Comparison of ENCODE assay signal across 22 cellular contexts in the genomic region with DNA sequence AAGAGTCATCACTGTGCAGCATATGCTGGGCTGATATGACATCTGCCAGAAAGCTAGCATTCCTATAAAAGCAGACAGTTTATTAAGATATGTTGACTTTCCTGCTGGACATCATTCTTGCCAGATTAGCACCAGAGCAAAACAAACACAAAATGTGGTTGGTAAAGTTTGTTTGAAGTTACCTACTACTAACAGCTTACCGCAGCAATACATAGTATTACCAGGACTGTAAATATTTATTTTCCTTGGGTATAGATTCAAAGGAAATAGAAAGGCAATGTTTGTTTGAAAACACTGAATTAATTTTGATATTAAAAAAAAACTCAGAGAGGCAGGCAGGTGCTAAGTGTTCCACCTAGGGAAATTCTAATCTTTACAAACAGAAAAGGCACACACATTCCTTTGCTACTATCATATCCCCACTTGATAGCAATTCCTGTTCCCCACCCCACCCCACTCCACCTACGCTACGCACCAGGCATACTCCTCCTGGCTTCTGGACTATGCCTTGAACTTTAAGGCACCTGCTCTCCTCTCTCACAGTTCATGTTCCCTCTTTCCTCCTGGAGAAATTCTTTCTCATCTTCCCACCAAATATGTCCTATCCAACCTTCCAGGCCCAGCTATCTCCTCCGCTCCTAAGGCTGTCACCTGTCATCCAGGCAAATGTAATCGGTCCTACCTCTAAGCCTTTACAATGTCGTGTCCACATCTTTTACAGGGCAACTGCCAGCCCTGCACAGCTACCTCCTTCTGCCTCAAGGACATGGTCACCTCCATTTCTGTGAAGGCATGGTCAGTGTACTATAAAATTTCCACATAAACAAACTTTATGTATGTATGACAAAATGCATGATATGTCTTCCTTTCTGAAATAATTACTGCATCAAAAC. TPM values are rescaled to one million over a fixed set of nuclear protein-coding genes. Genes with fewer than 3 reads are reported as not detected.
DNase-seq lines count a peak whose midpoint lies in the region; ATAC-seq and TF ChIP-seq lines count a peak whose summit lies in the region.
"Had no signal": no experiment of that assay in that cellular context is flagged by ENCODE, and none has a peak within 500 bp of the region (broad histone marks: within the 10 kb centered on the region; RNA-seq: fewer than 3 reads in every experiment).

No MANE protein-coding gene starts in this region.

- H3K27me3 Mint-ChIP-seq in activated naive CD8-positive, alpha-beta T cell, result peaks cover 4% of the 10 kb centered on the region
- H3K27me3 Mint-ChIP-seq in activated naive CD8-positive, alpha-beta T cell treated with anti-CD3 and anti-CD28 coated beads, Interleukin-2, amount 50 U/mL, for 24 hours, result peaks cover 17% of the 10 kb centered on the region
- H3K27me3 Mint-ChIP-seq in mesothelial cell of epicardium (ENCODE audit: low read depth), result no peaks in the 10 kb centered on the region
- peaks cover 1% of the 10 kb centered on the region for H3K27me3 Mint-ChIP-seq in glutamatergic neuron (ENCODE audit: unreplicated experiment)

- H3K27me3 ChIP-seq in breast epithelium, result no peaks in the 10 kb centered on the region
- H3K27me3 ChIP-seq in tibial nerve, result no peaks in the 10 kb centered on the region
- H3K27me3 ChIP-seq: ascending aorta, tibial artery had no signal

- no peak for TF ChIP-seq EP300 in tibial nerve (IDR thresholded peaks at IDR 0.05)

- H3K27ac Mint-ChIP-seq in activated naive CD8-positive, alpha-beta T cell, result peak overlapping the region; percentile 75
- H3K27ac Mint-ChIP-seq in activated naive CD8-positive, alpha-beta T cell treated with anti-CD3 and anti-CD28 coated beads, Interleukin-2, amount 50 U/mL, for 24 hours, result no peak overlapping the region
- H3K27ac Mint-ChIP-seq in mesothelial cell of epicardium (peak overlapping the region; percentile 86), glutamatergic neuron (ENCODE audit: unreplicated experiment) (no peak overlapping the region)
- H3K27ac Mint-ChIP-seq: activated CD8-positive, alpha-beta memory T cell treated with anti-CD3 and anti-CD28 coated beads, Interleukin-2, amount 10 ng/mL, durations not matched to agents 7 days and 5 days; CD8-positive, alpha-beta T cell; stimulated activated memory B cell treated with anti-CD40 and anti-IgM and Interleukin-4, amounts not matched to agents 10 μg/mL and 1 μg/mL and 100 μg/mL, for 72 hours had no signal

- H3K36me3 ChIP-seq in breast epithelium (no peaks in the 10 kb centered on the region), tibial nerve (no peaks in the 10 kb centered on the region)
- H3K36me3 ChIP-seq: ascending aorta, tibial artery had no signal

- WGBS in tibial nerve, 2 donors, result 92 to 94% methylated on average over 6 of the region's 6 CpGs

- TF ChIP-seq POLR2A in breast epithelium (IDR thresholded peaks at IDR 0.05) (no peak), tibial nerve (IDR thresholded peaks at IDR 0.05) (no peak)

- H3K4me1 ChIP-seq in breast epithelium, result no peaks in the 10 kb centered on the region
- peaks cover 0 to 33% (median 11%) of the 10 kb centered on the region in 4 donors for H3K4me1 ChIP-seq in tibial nerve
- H3K4me1 ChIP-seq: ascending aorta had no signal

- intact Hi-C loops in breast epithelium (cut with DNase I; ENCODE audit: low total_unique reads), result no loop called here
- intact Hi-C loops in sciatic nerve (cut with DNase I), result no loop called here

- H3K4me3 ChIP-seq in breast epithelium, result no peak overlapping the region
- no peak overlapping the region for H3K4me3 ChIP-seq in tibial nerve
- H3K4me3 ChIP-seq: ascending aorta, coronary artery, tibial artery had no signal

- DNase-seq in activated naive CD8-positive, alpha-beta T cell treated with anti-CD3 and anti-CD28 coated beads, Interleukin-2, amount 50 U/mL, for 24 hours, result no peak
- DNase-seq in breast epithelium (ENCODE audit: low spot score in 2 of 2) (no peak), mesothelial cell of epicardium (ENCODE audit: low spot score in 2 of 2, unreplicated experiment in 2 of 2) (no peak), glutamatergic neuron (no peak), tibial nerve (ENCODE audit: low spot score in 2 of 2) (no peak), sciatic nerve (ENCODE audit: low spot score) (no peak)
- DNase-seq: activated CD4-positive, CD25-positive, alpha-beta regulatory T cell treated with anti-CD3 and anti-CD28 coated beads, Interleukin-2, amount 50 U/mL, for 72 hours; activated CD8-positive, alpha-beta memory T cell treated with anti-CD3 and anti-CD28 coated beads, Interleukin-2, amount 10 ng/mL, durations not matched to agents 7 days and 5 days; activated gamma-delta T cell; CD8-positive, alpha-beta T cell; GOT3; head of caudate nucleus; islet precursor cell; midbrain; NCI-H1436; occipital lobe; tibial artery had no signal

- no peak overlapping the region for H3K4me3 Mint-ChIP-seq in activated naive CD8-positive, alpha-beta T cell
- no peak overlapping the region for H3K4me3 Mint-ChIP-seq in activated naive CD8-positive, alpha-beta T cell treated with anti-CD3 and anti-CD28 coated beads, Interleukin-2, amount 50 U/mL, for 24 hours
- no peak overlapping the region for H3K4me3 Mint-ChIP-seq in mesothelial cell of epicardium
- no peak overlapping the region for H3K4me3 Mint-ChIP-seq in glutamatergic neuron (ENCODE audit: unreplicated experiment)
- H3K4me3 Mint-ChIP-seq: activated CD8-positive, alpha-beta memory T cell treated with anti-CD3 and anti-CD28 coated beads, Interleukin-2, amount 10 ng/mL, durations not matched to agents 7 days and 5 days; CD8-positive, alpha-beta T cell; stimulated activated memory B cell treated with anti-CD40 and anti-IgM and Interleukin-4, amounts not matched to agents 10 μg/mL and 1 μg/mL and 100 μg/mL, for 72 hours had no signal

- H3K9me3 ChIP-seq in breast epithelium, result no peaks in the 10 kb centered on the region
- H3K9me3 ChIP-seq in tibial nerve, result no peaks in the 10 kb centered on the region
- H3K9me3 ChIP-seq: ascending aorta, tibial artery had no signal

- ATAC-seq in activated naive CD8-positive, alpha-beta T cell treated with anti-CD3 and anti-CD28 coated beads, Interleukin-2, amount 50 U/mL, for 24 hours, result no peak
- ATAC-seq in HG02852 (IDR thresholded peaks at IDR 0.05; ENCODE audit: unreplicated experiment) (no peak), sciatic nerve (no peak)
- ATAC-seq: activated CD8-positive, alpha-beta memory T cell treated with anti-CD3 and anti-CD28 coated beads, Interleukin-2, amount 10 ng/mL, durations not matched to agents 7 days and 5 days; CD8-positive, alpha-beta T cell; stimulated activated memory B cell treated with anti-CD40 and anti-IgM and Interleukin-4, amounts not matched to agents 10 μg/mL and 1 μg/mL and 100 μg/mL, for 72 hours had no signal

- H3K36me3 Mint-ChIP-seq in activated naive CD8-positive, alpha-beta T cell, result no peaks in the 10 kb centered on the region
- no peaks in the 10 kb centered on the region for H3K36me3 Mint-ChIP-seq in activated naive CD8-positive, alpha-beta T cell treated with anti-CD3 and anti-CD28 coated beads, Interleukin-2, amount 50 U/mL, for 24 hours (ENCODE audit: low read depth)
- H3K36me3 Mint-ChIP-seq in mesothelial cell of epicardium, result peaks cover 4% of the 10 kb centered on the region
- H3K36me3 Mint-ChIP-seq in glutamatergic neuron (ENCODE audit: unreplicated experiment), result no peaks in the 10 kb centered on the region
- H3K36me3 Mint-ChIP-seq: activated CD8-positive, alpha-beta memory T cell treated with anti-CD3 and anti-CD28 coated beads, Interleukin-2, amount 10 ng/mL, durations not matched to agents 7 days and 5 days; CD8-positive, alpha-beta T cell; stimulated activated memory B cell treated with anti-CD40 and anti-IgM and Interleukin-4, amounts not matched to agents 10 μg/mL and 1 μg/mL and 100 μg/mL, for 72 hours had no signal

- TF ChIP-seq CTCF in breast epithelium (IDR thresholded peaks at IDR 0.05) (no peak), mesothelial cell of epicardium (IDR thresholded peaks at IDR 0.05; ENCODE audit: unreplicated experiment) (no peak), glutamatergic neuron (IDR thresholded peaks at IDR 0.05; ENCODE audit: partially characterized antibody, unreplicated experiment) (no peak), tibial nerve (IDR thresholded peaks at IDR 0.05) (no peak)

- no peaks in the 10 kb centered on the region for H3K9me3 Mint-ChIP-seq in activated naive CD8-positive, alpha-beta T cell (ENCODE audit: low read depth)
- no peaks in the 10 kb centered on the region for H3K9me3 Mint-ChIP-seq in activated naive CD8-positive, alpha-beta T cell treated with anti-CD3 and anti-CD28 coated beads, Interleukin-2, amount 50 U/mL, for 24 hours
- H3K9me3 Mint-ChIP-seq in mesothelial cell of epicardium, result no peaks in the 10 kb centered on the region
- H3K9me3 Mint-ChIP-seq in glutamatergic neuron (ENCODE audit: unreplicated experiment), result no peaks in the 10 kb centered on the region
- H3K9me3 Mint-ChIP-seq: CD8-positive, alpha-beta T cell; stimulated activated memory B cell treated with anti-CD40 and anti-IgM and Interleukin-4, amounts not matched to agents 10 μg/mL and 1 μg/mL and 100 μg/mL, for 72 hours had no signal

- peak overlapping the region; percentile 2 to 25 for H3K27ac ChIP-seq in breast epithelium
- peak overlapping the region in 1 of 4 donors; percentile 28 for H3K27ac ChIP-seq in tibial nerve
- H3K27ac ChIP-seq: ascending aorta, coronary artery, tibial artery had no signal

- peaks cover 9% of the 10 kb centered on the region for H3K4me1 Mint-ChIP-seq in activated naive CD8-positive, alpha-beta T cell (ENCODE audit: low read depth)
- no peaks in the 10 kb centered on the region for H3K4me1 Mint-ChIP-seq in activated naive CD8-positive, alpha-beta T cell treated with anti-CD3 and anti-CD28 coated beads, Interleukin-2, amount 50 U/mL, for 24 hours
- H3K4me1 Mint-ChIP-seq in mesothelial cell of epicardium (peaks cover 67% of the 10 kb centered on the region), glutamatergic neuron (ENCODE audit: low read depth, unreplicated experiment) (peaks cover 18% of the 10 kb centered on the region)
- H3K4me1 Mint-ChIP-seq: activated CD8-positive, alpha-beta memory T cell treated with anti-CD3 and anti-CD28 coated beads, Interleukin-2, amount 10 ng/mL, durations not matched to agents 7 days and 5 days; stimulated activated memory B cell treated with anti-CD40 and anti-IgM and Interleukin-4, amounts not matched to agents 10 μg/mL and 1 μg/mL and 100 μg/mL, for 72 hours had no signal

RNA-seq across cellular contexts. Expression of gene PTPN14, which starts 34.7 kb away (rescaled TPM):
- total RNA-seq in breast epithelium (10 to 100 TPM; 30.4 to 57.4 (median 49.5) TPM), mesothelial cell of epicardium (71.8 to 75.8 TPM (median 74.9 TPM) in 3 replicates), glutamatergic neuron (ENCODE audit: unreplicated experiment) (1.7 TPM), tibial nerve (10 to 100 TPM; 25.8 to 47.4 (median 38.2) TPM), sciatic nerve (85.9 TPM)
- total RNA-seq: CD8-positive, alpha-beta T cell had no signal

Comparison
In these comparisons a context has a peak if more than half of its experiments do, and no peak if none do; other contexts are left out.
1. H3K27ac Mint-ChIP-seq: peak in activated naive CD8-positive, alpha-beta T cell (single experiment) and mesothelial cell of epicardium (single experiment); none in activated naive CD8-positive, alpha-beta T cell treated with anti-CD3 and anti-CD28 coated beads, Interleukin-2, amount 50 U/mL, for 24 hours (single experiment) and glutamatergic neuron (single experiment).